ENCODE assay signal across 8 cellular contexts in genomic region chr3:49723301-49723630, GRCh38. TPM values are rescaled to one million over a fixed set of nuclear protein-coding genes. Genes with fewer than 3 reads are reported as not detected.
A peak's percentile ranks its signal among the peaks of the same experiment; 100 is the strongest.
DNase-seq lines count a peak whose midpoint lies in the region; ATAC-seq and TF ChIP-seq lines count a peak whose summit lies in the region.

No MANE protein-coding gene starts in this region.

- H3K27me3 Mint-ChIP-seq in glutamatergic neuron (ENCODE audit: unreplicated experiment): peaks cover 19% of the 10 kb centered on the region

- DNase-seq in AG04449 (ENCODE audit: low read depth, low spot score) (no peak), OCI-M1 (lab: John Stamatoyannopoulos, UW) (peak; percentile 34), glutamatergic neuron (peak; percentile 59), osteoblast (ENCODE audit: insufficient read length, low spot score, missing footprints) (peak; percentile 91), upper lobe of left lung (peak in 1 of 2 donors; percentile 89)
- DNase-seq in activated naive CD4-positive, alpha-beta T cell treated with Interleukin-2 at 50 U/mL for 16 hours: peak; percentile 60

- 0 to 4% methylated on average over 3 to 8 of the region's 20 CpGs for WGBS in upper lobe of left lung, 2 donors

- H2AFZ ChIP-seq in osteoblast (ENCODE audit: low read length): peak overlapping the region; percentile 74

- peak; percentile 1 for ATAC-seq in GM19397 (IDR thresholded peaks at IDR 0.05; ENCODE audit: unreplicated experiment)
- peak in 1 of 2 donors; percentile 17 for ATAC-seq in upper lobe of left lung (ENCODE audit: low FRiP score in 2 of 2)
- ATAC-seq in GM19023 (IDR thresholded peaks at IDR 0.05; ENCODE audit: unreplicated experiment): no peak

- POLR2A ChIA-PET in AG04449 (lab: Yijun Ruan, JAX): interaction anchor here (1.2 kb wide), 2 partner anchors 8 to 10 kb away, joined by 3 to 5 read pairs; no protein-coding TSS in a partner anchor

- peak overlapping the region; percentile 98 for H3K4me2 ChIP-seq in osteoblast (ENCODE audit: insufficient read depth, low read length)

- CTCF ChIA-PET in AG04449 (lab: Yijun Ruan, JAX): interaction anchor here (1.0 to 1.1 kb wide), 3 partner anchors 24 to 116 kb away, joined by 3 read pairs; partner anchors contain the start of gene INKA1

- peak overlapping the region; percentile 94 for H3K4me3 Mint-ChIP-seq in glutamatergic neuron (ENCODE audit: unreplicated experiment)

- peaks cover 20% of the 10 kb centered on the region for H3K79me2 ChIP-seq in osteoblast (ENCODE audit: insufficient read depth, low read length)

- H3K4me1 ChIP-seq in osteoblast (ENCODE audit: insufficient read depth, low read length): peaks cover 22% of the 10 kb centered on the region
- peaks cover 28 to 53% (median 34%) of the 10 kb centered on the region in 4 donors for H3K4me1 ChIP-seq in upper lobe of left lung

- no peaks in the 10 kb centered on the region for H3K27me3 ChIP-seq in osteoblast (ENCODE audit: insufficient read depth, low read length)
- no peaks in the 10 kb centered on the region for H3K27me3 ChIP-seq in upper lobe of left lung

- TF ChIP-seq POLR2A in upper lobe of left lung (IDR thresholded peaks at IDR 0.05): no peak

- H3K27ac ChIP-seq in osteoblast (ENCODE audit: low read depth, low read length): peak overlapping the region; percentile 96
- H3K27ac ChIP-seq in upper lobe of left lung: peak overlapping the region; percentile 91 to 96 (median 93)

- H4K20me1 ChIP-seq in osteoblast (ENCODE audit: insufficient read depth, low read length): peaks cover 20% of the 10 kb centered on the region

- no peak for TF ChIP-seq EP300 in upper lobe of left lung (IDR thresholded peaks at IDR 0.05)

- H3K9me3 Mint-ChIP-seq in glutamatergic neuron (ENCODE audit: unreplicated experiment): peaks cover 16% of the 10 kb centered on the region

- peaks cover 7% of the 10 kb centered on the region for H3K4me1 Mint-ChIP-seq in glutamatergic neuron (ENCODE audit: low read depth, unreplicated experiment)

- peak overlapping the region; percentile 86 for H3K27ac Mint-ChIP-seq in glutamatergic neuron (ENCODE audit: unreplicated experiment)

- no peaks in the 10 kb centered on the region for H3K9me3 ChIP-seq in osteoblast (ENCODE audit: low read depth, low read length)
- H3K9me3 ChIP-seq in upper lobe of left lung: no peaks in the 10 kb centered on the region

- H3K36me3 Mint-ChIP-seq in glutamatergic neuron (ENCODE audit: unreplicated experiment): no peaks in the 10 kb centered on the region

- H3K36me3 ChIP-seq in osteoblast (ENCODE audit: insufficient read depth, low read length): peaks cover 48% of the 10 kb centered on the region
- H3K36me3 ChIP-seq in upper lobe of left lung: peaks cover 15 to 56% (median 34%) of the 10 kb centered on the region in 4 donors

- H3K4me3 ChIP-seq in AG04449 (ENCODE audit: low read depth, low read length) (peak overlapping the region; percentile 95), osteoblast (ENCODE audit: insufficient read depth, low read length) (peak overlapping the region; percentile 91), upper lobe of left lung (peak overlapping the region; percentile 67 to 94 (median 86))

- TF ChIP-seq CTCF in AG04449 (IDR thresholded peaks at IDR 0.05; ENCODE audit: insufficient read depth, low read length, missing control alignments): no peak
- no peak for TF ChIP-seq CTCF in glutamatergic neuron (IDR thresholded peaks at IDR 0.05; ENCODE audit: partially characterized antibody, unreplicated experiment)
- no peak for TF ChIP-seq CTCF in osteoblast (IDR thresholded peaks at IDR 0.05; ENCODE audit: extremely low read depth, low read depth, low read length)
- TF ChIP-seq CTCF in upper lobe of left lung (IDR thresholded peaks at IDR 0.05): no peak

RNA-seq across cellular contexts. Expression of gene GMPPB, which starts 0.5 kb away (rescaled TPM):
- total RNA-seq in glutamatergic neuron (ENCODE audit: unreplicated experiment) (21.2 TPM), osteoblast (17.4 and 21.0 TPM in 2 replicates), upper lobe of left lung (10 to 100 TPM; 17.8 to 45.8 (median 41.3) TPM)

RNA-seq across cellular contexts. Expression of gene AMIGO3, which starts 3.8 kb away (rescaled TPM):
- total RNA-seq in glutamatergic neuron (ENCODE audit: unreplicated experiment): 1.4 TPM
- 0.29 and 1.8 TPM in 2 replicates for total RNA-seq in osteoblast
- total RNA-seq in upper lobe of left lung: 1 to 10 TPM in 4 of 6 donors, under 1 TPM in 2; 0.13 to 3.2 (median 1.9) TPM

RNA-seq across cellular contexts. Expression of gene RNF123, which starts 33.9 kb away (rescaled TPM):
- total RNA-seq in glutamatergic neuron (ENCODE audit: unreplicated experiment): 56.6 TPM
- total RNA-seq in osteoblast: 25.0 and 33.3 TPM in 2 replicates
- 10 to 100 TPM; 14.2 to 71.2 (median 42.2) TPM for total RNA-seq in upper lobe of left lung

RNA-seq across cellular contexts. Expression of gene MST1, which starts 34.0 kb away (rescaled TPM):
- total RNA-seq in glutamatergic neuron (ENCODE audit: unreplicated experiment): 23.4 TPM
- total RNA-seq in osteoblast: 6.5 and 6.9 TPM in 2 replicates
- 10 to 100 TPM in 5 of 6 donors, 1 to 10 TPM in 1; 8.9 to 58.7 (median 18.1) TPM for total RNA-seq in upper lobe of left lung

RNA-seq across cellular contexts. Expression of gene APEH, which starts 49.1 kb away (rescaled TPM):
- total RNA-seq in glutamatergic neuron (ENCODE audit: unreplicated experiment) (119 TPM), osteoblast (98.8 and 101 TPM in 2 replicates), upper lobe of left lung (100 to 1,000 TPM in 1 of 6 donors, 10 to 100 TPM in 5; 54.7 to 104 (median 92.8) TPM)
